ENCODE assay signal across 8 cellular contexts in the genomic region with DNA sequence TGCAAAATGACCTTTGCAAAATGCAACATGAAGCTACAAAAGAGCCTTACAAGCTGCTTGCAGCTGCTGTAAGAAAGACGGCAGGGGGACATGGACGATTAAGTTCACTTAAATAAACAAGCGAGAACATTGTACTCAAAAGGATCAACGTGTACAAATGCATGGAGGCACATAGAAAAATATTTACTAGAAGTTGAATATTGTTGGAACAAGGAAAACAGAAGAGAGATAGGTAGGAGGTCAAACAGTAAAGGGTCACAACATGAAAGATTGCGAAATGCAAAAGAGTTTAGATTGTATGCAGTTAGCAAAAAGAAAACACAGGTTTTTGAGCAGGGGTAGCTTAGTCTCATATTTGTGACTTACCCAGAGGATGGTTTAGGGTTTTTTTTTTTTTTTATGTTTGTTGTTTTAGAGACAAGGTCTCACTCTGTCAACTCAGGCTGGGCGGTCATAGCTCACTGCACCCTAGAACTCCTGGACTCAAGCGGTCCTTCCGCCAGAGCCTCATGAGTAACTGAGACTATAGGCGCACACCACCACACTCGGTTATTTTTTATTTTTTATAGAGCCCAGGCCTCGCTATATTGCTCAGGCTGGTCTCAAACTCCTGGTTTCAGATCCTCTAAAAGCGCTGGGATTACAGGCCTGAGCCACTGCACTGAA. TPM values are rescaled to one million over a fixed set of nuclear protein-coding genes. Genes with fewer than 3 reads are reported as not detected.
DNase-seq lines count a peak whose midpoint lies in the region; ATAC-seq and TF ChIP-seq lines count a peak whose summit lies in the region.

No MANE protein-coding gene starts in this region.

- TF ChIP-seq CTCF in endothelial cell (IDR thresholded peaks at IDR 0.05; ENCODE audit: unreplicated experiment): no peak

- peaks cover 11% of the 10 kb centered on the region for H3K36me3 Mint-ChIP-seq in T-helper 1 cell treated with Interleukin-12 subunit alpha and Interleukin-12 subunit beta and Interleukin-4 antibody, amounts not matched to agents 30 μg/mL and 1 μg/mL, for 36 hours (ENCODE audit: low read depth)
- peaks cover 4% of the 10 kb centered on the region for H3K36me3 Mint-ChIP-seq in endothelial cell (ENCODE audit: low read depth, unreplicated experiment)
- H3K36me3 Mint-ChIP-seq in stimulated activated naive B cell treated with anti-CD40 and anti-IgM and Interleukin-4, amounts not matched to agents 10 μg/mL and 1 μg/mL and 100 μg/mL, for 72 hours: peaks cover 2 to 3% of the 10 kb centered on the region in 2 donors

- DNase-seq in T-helper 1 cell: no peak
- peak; percentile 14 for DNase-seq in NCI-H748 treated with DMSO at 0.1 percent for 48 hours (lab: John Stamatoyannopoulos, UW)
- no peak for DNase-seq in endothelial cell (ENCODE audit: low spot score)
- DNase-seq in stimulated activated naive B cell treated with anti-CD40 and anti-IgM and Interleukin-4, amounts not matched to agents 10 μg/mL and 1 μg/mL and 100 μg/mL, for 72 hours: peak; percentile 1
- DNase-seq in glomerular visceral epithelial cell (ENCODE audit: extremely low spot score): no peak
- no peak for DNase-seq in NCI-H446 treated with DMSO at 0.1 percent for 48 hours (lab: John Stamatoyannopoulos, UW)

- H3K9me3 Mint-ChIP-seq in T-helper 1 cell treated with Interleukin-12 subunit alpha and Interleukin-12 subunit beta and Interleukin-4 antibody, amounts not matched to agents 30 μg/mL and 1 μg/mL, for 36 hours: no peaks in the 10 kb centered on the region
- H3K9me3 Mint-ChIP-seq in endothelial cell (ENCODE audit: unreplicated experiment): no peaks in the 10 kb centered on the region
- H3K9me3 Mint-ChIP-seq in stimulated activated naive B cell treated with anti-CD40 and anti-IgM and Interleukin-4, amounts not matched to agents 10 μg/mL and 1 μg/mL and 100 μg/mL, for 72 hours: no peaks in the 10 kb centered on the region

- peak overlapping the region; percentile 21 for H3K4me3 Mint-ChIP-seq in T-helper 1 cell treated with Interleukin-12 subunit alpha and Interleukin-12 subunit beta and Interleukin-4 antibody, amounts not matched to agents 30 μg/mL and 1 μg/mL, for 36 hours
- H3K4me3 Mint-ChIP-seq in endothelial cell (ENCODE audit: unreplicated experiment): peak overlapping the region; percentile 97
- peak overlapping the region in 1 of 2 donors; percentile 93 for H3K4me3 Mint-ChIP-seq in stimulated activated naive B cell treated with anti-CD40 and anti-IgM and Interleukin-4, amounts not matched to agents 10 μg/mL and 1 μg/mL and 100 μg/mL, for 72 hours

- no peak for ATAC-seq in stimulated activated naive B cell treated with anti-CD40 and anti-IgM and Interleukin-4, amounts not matched to agents 10 μg/mL and 1 μg/mL and 100 μg/mL, for 72 hours (replicated peaks)
- no peak for ATAC-seq in GM21423 (IDR thresholded peaks at IDR 0.05; ENCODE audit: unreplicated experiment)

- peak overlapping the region; percentile 95 for H3K27ac Mint-ChIP-seq in T-helper 1 cell treated with Interleukin-12 subunit alpha and Interleukin-12 subunit beta and Interleukin-4 antibody, amounts not matched to agents 30 μg/mL and 1 μg/mL, for 36 hours
- H3K27ac Mint-ChIP-seq in endothelial cell (ENCODE audit: unreplicated experiment): peak overlapping the region; percentile 96
- peak overlapping the region; percentile 98 for H3K27ac Mint-ChIP-seq in stimulated activated naive B cell treated with anti-CD40 and anti-IgM and Interleukin-4, amounts not matched to agents 10 μg/mL and 1 μg/mL and 100 μg/mL, for 72 hours

- H3K4me1 Mint-ChIP-seq in T-helper 1 cell treated with Interleukin-12 subunit alpha and Interleukin-12 subunit beta and Interleukin-4 antibody, amounts not matched to agents 30 μg/mL and 1 μg/mL, for 36 hours (ENCODE audit: low read depth): peaks cover 15% of the 10 kb centered on the region
- H3K4me1 Mint-ChIP-seq in endothelial cell (ENCODE audit: unreplicated experiment): peaks cover 10% of the 10 kb centered on the region
- H3K4me1 Mint-ChIP-seq in stimulated activated naive B cell treated with anti-CD40 and anti-IgM and Interleukin-4, amounts not matched to agents 10 μg/mL and 1 μg/mL and 100 μg/mL, for 72 hours: peaks cover 5 to 16% of the 10 kb centered on the region in 2 donors

- H3K27me3 Mint-ChIP-seq in T-helper 1 cell treated with Interleukin-12 subunit alpha and Interleukin-12 subunit beta and Interleukin-4 antibody, amounts not matched to agents 30 μg/mL and 1 μg/mL, for 36 hours (ENCODE audit: low read depth): no peaks in the 10 kb centered on the region
- peaks cover 7% of the 10 kb centered on the region for H3K27me3 Mint-ChIP-seq in endothelial cell (ENCODE audit: unreplicated experiment)
- no peaks in the 10 kb centered on the region for H3K27me3 Mint-ChIP-seq in stimulated activated naive B cell treated with anti-CD40 and anti-IgM and Interleukin-4, amounts not matched to agents 10 μg/mL and 1 μg/mL and 100 μg/mL, for 72 hours

RNA-seq across cellular contexts. Expression of gene PHF8, which starts 1.4 kb away (rescaled TPM):
- 29.3 TPM for total RNA-seq in endothelial cell (ENCODE audit: unreplicated experiment)

Comparison
In these comparisons a context has a peak if more than half of its experiments do, and no peak if none do; other contexts are left out.
1. DNase-seq: peak in NCI-H748 treated with DMSO at 0.1 percent for 48 hours (single experiment) and stimulated activated naive B cell treated with anti-CD40 and anti-IgM and Interleukin-4, amounts not matched to agents 10 μg/mL and 1 μg/mL and 100 μg/mL, for 72 hours (single experiment); none in T-helper 1 cell (0 of 5), endothelial cell (single experiment), glomerular visceral epithelial cell (single experiment) and NCI-H446 treated with DMSO at 0.1 percent for 48 hours (single experiment).
2. Peak in every context shown above with its lines, with median percentiles within 50 percentile points of each other: H3K27ac Mint-ChIP-seq.